Comparison of ENCODE assay signal across 8 cellular contexts in genomic region chr17:42577140-42577531, GRCh38. TPM values are rescaled to one million over a fixed set of nuclear protein-coding genes. Genes with fewer than 3 reads are reported as not detected.
DNase-seq lines count a peak whose midpoint lies in the region; ATAC-seq, FAIRE-seq and TF ChIP-seq lines count a peak whose summit lies in the region.

No MANE protein-coding gene starts in this region.

- intact Hi-C loops in CD4-positive, alpha-beta memory T cell (cut with micrococcal nuclease), result loop anchor here (1.0 to 5.0 kb wide), 5 partner anchors 10 to 45 kb away; partner anchors contain the start of genes COASY, MLX, RETREG3 and TUBG1

- ATAC-seq in naive B cell (ENCODE audit: low read depth in 2 of 2) (no peak), GM21381 (IDR thresholded peaks at IDR 0.05; ENCODE audit: unreplicated experiment) (no peak), GM19395 (IDR thresholded peaks at IDR 0.05; ENCODE audit: unreplicated experiment) (no peak)

- DNase-seq in CD4-positive, alpha-beta memory T cell, result no peak
- DNase-seq in caudate nucleus (lab: John Stamatoyannopoulos, UW) (peak in 1 of 61 donors; percentile 28), naive B cell (no peak), urothelium cell line (ENCODE audit: low spot score) (no peak), GDM1 (lab: John Stamatoyannopoulos, UW) (no peak)

- no peaks in the 10 kb centered on the region for H3K27me3 ChIP-seq in CD4-positive, alpha-beta memory T cell (ENCODE audit: insufficient read depth, low read length)
- H3K27me3 ChIP-seq in KMS-11 (ENCODE audit: insufficient read depth, low read depth), result no peaks in the 10 kb centered on the region

- H4K20me1 ChIP-seq in KMS-11 (ENCODE audit: insufficient read depth), result no peaks in the 10 kb centered on the region

- H3K9me3 ChIP-seq in CD4-positive, alpha-beta memory T cell (ENCODE audit: control insufficient read depth in 1 of 2, low read length in 2 of 2), result no peaks in the 10 kb centered on the region

- peak overlapping the region; percentile 9 to 90 (median 81) for H3K27ac Mint-ChIP-seq in CD4-positive, alpha-beta memory T cell
- peak overlapping the region in 2 of 6 donors; percentile 92 to 96 for H3K27ac Mint-ChIP-seq in naive B cell

- POLR2A ChIA-PET in CD4-positive, alpha-beta memory T cell (lab: Charles Lee; ENCODE audit: partially characterized antibody), result interaction anchor here (0.6 to 5.1 kb wide), 18 partner anchors 10 to 421 kb away, joined by 3 to 73 read pairs (median 6); partner anchors contain the start of genes COASY, HSD17B1, MLX and NAGLU

- peaks cover 34% of the 10 kb centered on the region for H3K36me3 ChIP-seq in CD4-positive, alpha-beta memory T cell (ENCODE audit: insufficient read depth, low read length)
- H3K36me3 ChIP-seq in KMS-11 (ENCODE audit: insufficient read depth), result peaks cover 2% of the 10 kb centered on the region; the same call in 1 of the 2 replicates

- H3K9me3 Mint-ChIP-seq in CD4-positive, alpha-beta memory T cell, result peaks cover 0 to 3% (median 0%) of the 10 kb centered on the region in 8 donors
- H3K9me3 Mint-ChIP-seq in naive B cell, result no peaks in the 10 kb centered on the region

- H3K36me3 Mint-ChIP-seq in CD4-positive, alpha-beta memory T cell, result peaks cover 14 to 56% of the 10 kb centered on the region in 2 donors
- peaks cover 7 to 12% of the 10 kb centered on the region in 2 donors for H3K36me3 Mint-ChIP-seq in naive B cell

- H3K9ac ChIP-seq in KMS-11, result peak overlapping the region; percentile 73; the same call in 1 of the 2 replicates

- peak overlapping the region; percentile 58; the same call in 1 of the 2 replicates for H2AFZ ChIP-seq in KMS-11 (ENCODE audit: low read depth)

- TF ChIP-seq CTCF in KMS-11 (conservative IDR thresholded peaks at IDR 0.05; ENCODE audit: low read depth, low read length), result no peak

- no peak for FAIRE-seq in urothelium cell line (lab: Jason Lieb, UNC)

- peak overlapping the region; percentile 83 to 100 for H3K4me3 ChIP-seq in CD4-positive, alpha-beta memory T cell (ENCODE audit: low read length in 2 of 2)
- no peak overlapping the region for H3K4me3 ChIP-seq in KMS-11 (IDR thresholded peaks at IDR 0.05; ENCODE audit: insufficient read depth, low read depth, low read length)

- H3K4me1 Mint-ChIP-seq in CD4-positive, alpha-beta memory T cell, result peaks cover 18 to 44% (median 23%) of the 10 kb centered on the region in 4 donors
- peaks cover 34 to 47% (median 39%) of the 10 kb centered on the region in 3 donors for H3K4me1 Mint-ChIP-seq in naive B cell

- no peaks in the 10 kb centered on the region for H3K27me3 Mint-ChIP-seq in CD4-positive, alpha-beta memory T cell
- no peaks in the 10 kb centered on the region for H3K27me3 Mint-ChIP-seq in naive B cell

- CTCF ChIA-PET in CD4-positive, alpha-beta memory T cell (lab: Charles Lee; ENCODE audit: partially characterized antibody), result interaction anchor here (1.1 to 4.3 kb wide), 12 partner anchors 10 to 421 kb away, joined by 3 to 64 read pairs (median 13); partner anchors contain the start of genes COASY, RETREG3, RPL27 and TUBG1

- H3K27ac ChIP-seq in CD4-positive, alpha-beta memory T cell (ENCODE audit: low read depth, low read length), result peak overlapping the region; percentile 84
- H3K27ac ChIP-seq in KMS-11, result peak overlapping the region; percentile 90
- peak overlapping the region; percentile 90 for H3K27ac ChIP-seq in caudate nucleus (ENCODE audit: low read depth, low read length)

- H3K79me2 ChIP-seq in KMS-11 (ENCODE audit: insufficient read depth, low read depth), result peaks cover 17% of the 10 kb centered on the region; the same call in 1 of the 2 replicates

- peak overlapping the region; percentile 93 for H3K4me2 ChIP-seq in KMS-11

- peak overlapping the region; percentile 96 to 99 (median 99) for H3K4me3 Mint-ChIP-seq in CD4-positive, alpha-beta memory T cell
- H3K4me3 Mint-ChIP-seq in naive B cell, result peak overlapping the region; percentile 84 to 99 (median 97)

- peaks cover 17% of the 10 kb centered on the region for H3K4me1 ChIP-seq in CD4-positive, alpha-beta memory T cell (ENCODE audit: insufficient read depth, low read length)
- peaks cover 65% of the 10 kb centered on the region for H3K4me1 ChIP-seq in KMS-11 (ENCODE audit: low read depth, poor library complexity, severe bottlenecking)

RNA-seq across cellular contexts. Expression of gene PSMC3IP, which starts 0.4 kb away (rescaled TPM):
- total RNA-seq in CD4-positive, alpha-beta memory T cell, result 1 to 10 TPM; 3.4 to 4.5 TPM
- polyA plus RNA-seq in CD4-positive, alpha-beta memory T cell, result 1 to 10 TPM in 1 of 2 donors, under 1 TPM in 1; 0.93 to 1.9 TPM
- polyA plus RNA-seq in naive B cell (ENCODE audit: low read depth in 6 of 6), result 1 to 10 TPM in 5 of 6 donors, not detected in 1; 1.5 to 2.9 (median 2.4) TPM

RNA-seq across cellular contexts. Expression of gene MLX, which starts 10.2 kb away (rescaled TPM):
- 10 to 100 TPM; 73.3 to 73.7 TPM for total RNA-seq in CD4-positive, alpha-beta memory T cell
- polyA plus RNA-seq in CD4-positive, alpha-beta memory T cell, result 10 to 100 TPM; 38.1 to 53.6 TPM
- 10 to 100 TPM; 26.7 to 48.2 (median 32.9) TPM for polyA plus RNA-seq in naive B cell (ENCODE audit: low read depth in 6 of 6)

RNA-seq across cellular contexts. Expression of gene COASY, which starts 15.2 kb away (rescaled TPM):
- 10 to 100 TPM; 65.2 to 71.1 TPM for total RNA-seq in CD4-positive, alpha-beta memory T cell
- polyA plus RNA-seq in CD4-positive, alpha-beta memory T cell, result 10 to 100 TPM; 44.6 to 66.0 TPM
- 100 to 1,000 TPM in 1 of 6 donors, 10 to 100 TPM in 5; 40.6 to 104 (median 55.5) TPM for polyA plus RNA-seq in naive B cell (ENCODE audit: low read depth in 6 of 6)

RNA-seq across cellular contexts. Expression of gene HSD17B1, which starts 24.4 kb away (rescaled TPM):
- 1 to 10 TPM; 1.2 TPM for total RNA-seq in CD4-positive, alpha-beta memory T cell
- under 1 TPM; 0.07 to 0.88 TPM for polyA plus RNA-seq in CD4-positive, alpha-beta memory T cell
- polyA plus RNA-seq in naive B cell (ENCODE audit: low read depth in 6 of 6), result 1 to 10 TPM in 2 of 6 donors, under 1 TPM in 3, not detected in 1; 0.55 to 1.6 (median 0.90) TPM

RNA-seq across cellular contexts. Expression of gene RETREG3, which starts 32.0 kb away (rescaled TPM):
- 100 to 1,000 TPM; 128 to 134 TPM for total RNA-seq in CD4-positive, alpha-beta memory T cell
- 100 to 1,000 TPM; 106 to 123 TPM for polyA plus RNA-seq in CD4-positive, alpha-beta memory T cell
- 100 to 1,000 TPM; 132 to 161 (median 140) TPM for polyA plus RNA-seq in naive B cell (ENCODE audit: low read depth in 6 of 6)
